In genomic region chr5:172807766-172808311, GRCh38 we compare ENCODE assay signal across 9 cellular contexts. TPM values are rescaled to one million over a fixed set of nuclear protein-coding genes. Genes with fewer than 3 reads are reported as not detected.
DNase-seq lines count a peak whose midpoint lies in the region; ATAC-seq and TF ChIP-seq lines count a peak whose summit lies in the region.
"Had no signal": no experiment of that assay in that cellular context is flagged by ENCODE, and none has a peak within 500 bp of the region (broad histone marks: within the 10 kb centered on the region; RNA-seq: fewer than 3 reads in every experiment).

No MANE protein-coding gene starts in this region.

- TSS peak; percentile 96 for BruUV-seq in PC-9 (replicated peaks; lab: Mats Ljungman, UMichigan)

- H3K36me3 ChIP-seq in DOHH2 (ENCODE audit: control insufficient read depth, low read length) (no peaks in the 10 kb centered on the region), PC-9 (ENCODE audit: low read depth) (no peaks in the 10 kb centered on the region), esophagus squamous epithelium (no peaks in the 10 kb centered on the region), psoas muscle (ENCODE audit: insufficient read depth in 1 of 2, low read depth in 1 of 2) (no peaks in the 10 kb centered on the region)

- TF ChIP-seq CTCF in DOHH2 (IDR thresholded peaks at IDR 0.05; ENCODE audit: low read depth, low read length, poor library complexity, severe bottlenecking) = no peak
- no peak for TF ChIP-seq CTCF in PC-9 (conservative IDR thresholded peaks at IDR 0.05)
- TF ChIP-seq CTCF in esophagus squamous epithelium (IDR thresholded peaks at IDR 0.05) = no peak
- TF ChIP-seq CTCF in psoas muscle (IDR thresholded peaks at IDR 0.05) = no peak

- H4K20me1 ChIP-seq in DOHH2 (ENCODE audit: control insufficient read depth, insufficient read depth, low read depth, low read length) = no peaks in the 10 kb centered on the region
- H4K20me1 ChIP-seq in PC-9 (ENCODE audit: insufficient read depth) = no peaks in the 10 kb centered on the region

- CTCF ChIA-PET in PC-9 (lab: Charles Lee) = interaction anchor here (0.5 to 0.7 kb wide), 5 partner anchors 31 to 1043 kb away, joined by 3 to 12 read pairs (median 5); no protein-coding TSS in a partner anchor

- no peak overlapping the region for H3K27ac ChIP-seq in DOHH2 (ENCODE audit: low read depth, low read length)
- H3K27ac ChIP-seq in PC-9 = peak overlapping the region; percentile 83
- peak overlapping the region; percentile 82 to 90 (median 84) for H3K27ac ChIP-seq in esophagus squamous epithelium
- H3K27ac ChIP-seq in psoas muscle = peak overlapping the region; percentile 46

- DNase-seq in PC-9 (no peak), esophagus squamous epithelium (lab: John Stamatoyannopoulos, UW) (no peak), psoas muscle (no peak), H4 (ENCODE audit: low spot score) (no peak)
- DNase-seq in stimulated activated CD4-positive, alpha-beta T cell treated with anti-CD3 and anti-CD28 coated beads, Interleukin-2, amount 100 ng/mL, for 48 hours = no peak
- DNase-seq in stimulated activated naive CD4-positive, alpha-beta T cell treated with Interleukin-2 at 50 U/mL for 16 hours (lab: John Stamatoyannopoulos, UW) = no peak
- DNase-seq: GOT3 had no signal

- H3K4me3 ChIP-seq in DOHH2 (ENCODE audit: low read length) = peak overlapping the region; percentile 53
- H3K4me3 ChIP-seq in PC-9 = peak overlapping the region; percentile 44; the same call in 1 of the 2 replicates
- peak overlapping the region in 3 of 4 donors; percentile 30 to 57 (median 36) for H3K4me3 ChIP-seq in esophagus squamous epithelium
- H3K4me3 ChIP-seq in psoas muscle = peak overlapping the region; percentile 48

- H3K27me3 ChIP-seq in DOHH2 (ENCODE audit: control insufficient read depth, low read length) = no peaks in the 10 kb centered on the region
- H3K27me3 ChIP-seq in PC-9 (ENCODE audit: insufficient read depth, low read depth) = no peaks in the 10 kb centered on the region
- H3K27me3 ChIP-seq in esophagus squamous epithelium = no peaks in the 10 kb centered on the region
- H3K27me3 ChIP-seq in psoas muscle (ENCODE audit: insufficient read depth in 3 of 3, low read length in 2 of 3) = no peaks in the 10 kb centered on the region

- no peaks in the 10 kb centered on the region for H3K79me2 ChIP-seq in DOHH2 (ENCODE audit: control insufficient read depth, low read length)
- H3K79me2 ChIP-seq in PC-9 (ENCODE audit: low read depth) = no peaks in the 10 kb centered on the region

- H3K9me3 ChIP-seq in DOHH2 (ENCODE audit: control insufficient read depth, insufficient read depth, low read length) = 0 out of 2 replicates have a peak, but pooled peaks cover 2% of the 10 kb centered on the region
- no peaks in the 10 kb centered on the region for H3K9me3 ChIP-seq in PC-9 (ENCODE audit: insufficient read depth, low read depth)
- H3K9me3 ChIP-seq in esophagus squamous epithelium = peaks cover 0 to 6% (median 0%) of the 10 kb centered on the region in 3 donors
- H3K9me3 ChIP-seq in psoas muscle = no peaks in the 10 kb centered on the region

- TF ChIP-seq POLR2A in esophagus squamous epithelium (IDR thresholded peaks at IDR 0.05) (no peak), GM18505 (IDR thresholded peaks at IDR 0.05; ENCODE audit: borderline replicate concordance, extremely low read depth, insufficient read depth, insufficient read length) (no peak)

- no peaks in the 10 kb centered on the region for H3F3A ChIP-seq in DOHH2 (ENCODE audit: control insufficient read depth, insufficient read depth)
- peaks cover 3% of the 10 kb centered on the region for H3F3A ChIP-seq in PC-9 (ENCODE audit: insufficient read depth, low read depth)

- H3K9me2 ChIP-seq in DOHH2 (replicated peaks; ENCODE audit: control insufficient read depth, low read length) = no peaks in the 10 kb centered on the region
- H3K9me2 ChIP-seq in PC-9 (ENCODE audit: insufficient read depth) = no peaks in the 10 kb centered on the region

- ATAC-seq in psoas muscle (no peak), GM18505 (IDR thresholded peaks at IDR 0.05; ENCODE audit: unreplicated experiment) (no peak)

- 80 to 84% methylated on average over 11 of the region's 11 CpGs for WGBS in esophagus squamous epithelium, 2 donors
- 85 to 87% (median 85%) methylated on average over 11 of the region's 11 CpGs for WGBS in psoas muscle, 3 donors

- peaks cover 10% of the 10 kb centered on the region for H3K4me1 ChIP-seq in DOHH2 (ENCODE audit: control insufficient read depth, low read length)
- peaks cover 16% of the 10 kb centered on the region for H3K4me1 ChIP-seq in PC-9 (replicated peaks; ENCODE audit: insufficient read depth)
- H3K4me1 ChIP-seq in esophagus squamous epithelium = peaks cover 0 to 12% (median 4%) of the 10 kb centered on the region in 3 donors
- H3K4me1 ChIP-seq in psoas muscle = no peaks in the 10 kb centered on the region

- POLR2A ChIA-PET in PC-9 (lab: Charles Lee; ENCODE audit: unreplicated experiment) = interaction anchor here (0.5 to 0.8 kb wide), 4 partner anchors 30 to 50 kb away, joined by 4 to 10 read pairs (median 6); partner anchors contain the start of gene DUSP1

- intact Hi-C loops in PC-9 (cut with micrococcal nuclease; ENCODE audit: unreplicated experiment) (loop anchor here (1.0 kb wide), 4 partner anchors 31 to 96 kb away; no protein-coding TSS in a partner anchor), esophagus squamous epithelium (cut with DNase I) (no loop called here), psoas muscle (cut with DNase I) (no loop called here)

- peak overlapping the region; percentile 73 for H3K4me2 ChIP-seq in DOHH2 (ENCODE audit: low read length)
- peak overlapping the region; percentile 72 for H3K4me2 ChIP-seq in PC-9

- H2AFZ ChIP-seq in PC-9 = 0 out of 2 replicates have a peak overlapping the region, but pooled peaks have one; percentile 52

RNA-seq across cellular contexts. Expression of gene ERGIC1, which starts 26.2 kb away (rescaled TPM):
- total RNA-seq in PC-9 (2021) = 106 and 159 TPM in 2 replicates
- total RNA-seq in esophagus squamous epithelium = 10 to 100 TPM; 50.9 to 83.0 (median 65.5) TPM
- 10 to 100 TPM; 49.9 to 86.5 (median 53.7) TPM for total RNA-seq in psoas muscle
- polyA plus RNA-seq in psoas muscle = 100 to 1,000 TPM in 1 of 3 donors, 10 to 100 TPM in 2; 50.5 to 116 (median 60.1) TPM
- 72.3 and 86.2 TPM in 2 replicates for total RNA-seq in H4 (2014; rRNA removed; shearing (Covaris generic))

RNA-seq across cellular contexts. Expression of gene DUSP1, which starts 36.8 kb away (rescaled TPM):
- total RNA-seq in PC-9 (2021) (10.3 and 18.4 TPM in 2 replicates), esophagus squamous epithelium (100 to 1,000 TPM; 222 to 415 (median 252) TPM), psoas muscle (100 to 1,000 TPM in 3 of 4 donors, 10 to 100 TPM in 1; 89.0 to 287 (median 164) TPM)
- polyA plus RNA-seq in psoas muscle = 100 to 1,000 TPM in 2 of 3 donors, 10 to 100 TPM in 1; 81.8 to 258 (median 141) TPM
- total RNA-seq in H4 (2014; rRNA removed; shearing (Covaris generic)) = 15.8 and 18.5 TPM in 2 replicates
